In the genomic region with DNA sequence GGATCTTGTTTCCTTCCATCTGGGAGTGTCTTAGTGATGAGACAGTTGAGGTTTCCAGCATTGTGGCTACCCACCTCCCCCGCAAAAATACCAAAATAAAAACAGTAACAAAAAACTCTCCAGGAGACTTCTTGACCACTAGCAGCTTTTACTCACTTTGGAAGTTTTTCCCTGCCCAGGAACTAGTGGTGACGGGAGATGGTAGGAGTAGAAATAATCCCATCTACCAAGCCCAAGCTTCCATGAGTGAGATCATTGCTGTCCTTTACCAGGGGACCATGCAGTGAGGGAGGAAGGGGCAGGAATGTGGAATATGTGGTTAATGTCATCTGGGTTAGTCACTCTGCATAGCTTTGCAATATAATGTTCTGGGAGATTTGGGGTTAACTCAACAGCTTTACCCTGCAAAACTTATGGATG, we compare ENCODE assay signal across 1 cellular context.
TF ChIP-seq lines count a peak whose summit lies in the region.

No MANE protein-coding gene starts in this region.

TF ChIP-seq in WTC11, 78 proteins besides CTCF, POLR2A, EP300 and RAD21 (continued from another document):
- TF ChIP-seq, protein P1, sequence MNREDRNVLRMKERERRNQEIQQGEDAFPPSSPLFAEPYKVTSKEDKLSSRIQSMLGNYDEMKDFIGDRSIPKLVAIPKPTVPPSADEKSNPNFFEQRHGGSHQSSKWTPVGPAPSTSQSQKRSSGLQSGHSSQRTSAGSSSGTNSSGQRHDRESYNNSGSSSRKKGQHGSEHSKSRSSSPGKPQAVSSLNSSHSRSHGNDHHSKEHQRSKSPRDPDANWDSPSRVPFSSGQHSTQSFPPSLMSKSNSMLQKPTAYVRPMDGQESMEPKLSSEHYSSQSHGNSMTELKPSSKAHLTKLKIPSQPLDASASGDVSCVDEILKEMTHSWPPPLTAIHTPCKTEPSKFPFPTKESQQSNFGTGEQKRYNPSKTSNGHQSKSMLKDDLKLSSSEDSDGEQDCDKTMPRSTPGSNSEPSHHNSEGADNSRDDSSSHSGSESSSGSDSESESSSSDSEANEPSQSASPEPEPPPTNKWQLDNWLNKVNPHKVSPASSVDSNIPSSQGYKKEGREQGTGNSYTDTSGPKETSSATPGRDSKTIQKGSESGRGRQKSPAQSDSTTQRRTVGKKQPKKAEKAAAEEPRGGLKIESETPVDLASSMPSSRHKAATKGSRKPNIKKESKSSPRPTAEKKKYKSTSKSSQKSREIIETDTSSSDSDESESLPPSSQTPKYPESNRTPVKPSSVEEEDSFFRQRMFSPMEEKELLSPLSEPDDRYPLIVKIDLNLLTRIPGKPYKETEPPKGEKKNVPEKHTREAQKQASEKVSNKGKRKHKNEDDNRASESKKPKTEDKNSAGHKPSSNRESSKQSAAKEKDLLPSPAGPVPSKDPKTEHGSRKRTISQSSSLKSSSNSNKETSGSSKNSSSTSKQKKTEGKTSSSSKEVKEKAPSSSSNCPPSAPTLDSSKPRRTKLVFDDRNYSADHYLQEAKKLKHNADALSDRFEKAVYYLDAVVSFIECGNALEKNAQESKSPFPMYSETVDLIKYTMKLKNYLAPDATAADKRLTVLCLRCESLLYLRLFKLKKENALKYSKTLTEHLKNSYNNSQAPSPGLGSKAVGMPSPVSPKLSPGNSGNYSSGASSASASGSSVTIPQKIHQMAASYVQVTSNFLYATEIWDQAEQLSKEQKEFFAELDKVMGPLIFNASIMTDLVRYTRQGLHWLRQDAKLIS (CRISPR knock-in tag; IDR thresholded peaks at IDR 0.05; ENCODE audit: borderline replicate concordance) = no peak
- no peak for TF ChIP-seq MXD4 (CRISPR knock-in tag; IDR thresholded peaks at IDR 0.05; ENCODE audit: borderline replicate concordance)
- TF ChIP-seq, protein P2, sequence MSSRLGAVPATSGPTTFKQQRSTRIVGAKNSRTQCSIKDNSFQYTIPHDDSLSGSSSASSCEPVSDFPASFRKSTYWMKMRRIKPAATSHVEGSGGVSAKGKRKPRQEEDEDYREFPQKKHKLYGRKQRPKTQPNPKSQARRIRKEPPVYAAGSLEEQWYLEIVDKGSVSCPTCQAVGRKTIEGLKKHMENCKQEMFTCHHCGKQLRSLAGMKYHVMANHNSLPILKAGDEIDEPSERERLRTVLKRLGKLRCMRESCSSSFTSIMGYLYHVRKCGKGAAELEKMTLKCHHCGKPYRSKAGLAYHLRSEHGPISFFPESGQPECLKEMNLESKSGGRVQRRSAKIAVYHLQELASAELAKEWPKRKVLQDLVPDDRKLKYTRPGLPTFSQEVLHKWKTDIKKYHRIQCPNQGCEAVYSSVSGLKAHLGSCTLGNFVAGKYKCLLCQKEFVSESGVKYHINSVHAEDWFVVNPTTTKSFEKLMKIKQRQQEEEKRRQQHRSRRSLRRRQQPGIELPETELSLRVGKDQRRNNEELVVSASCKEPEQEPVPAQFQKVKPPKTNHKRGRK (CRISPR knock-in tag; IDR thresholded peaks at IDR 0.05; ENCODE audit: borderline replicate concordance) = no peak
- no peak for TF ChIP-seq NR1H2 (CRISPR knock-in tag; IDR thresholded peaks at IDR 0.05)
- TF ChIP-seq, protein P3, sequence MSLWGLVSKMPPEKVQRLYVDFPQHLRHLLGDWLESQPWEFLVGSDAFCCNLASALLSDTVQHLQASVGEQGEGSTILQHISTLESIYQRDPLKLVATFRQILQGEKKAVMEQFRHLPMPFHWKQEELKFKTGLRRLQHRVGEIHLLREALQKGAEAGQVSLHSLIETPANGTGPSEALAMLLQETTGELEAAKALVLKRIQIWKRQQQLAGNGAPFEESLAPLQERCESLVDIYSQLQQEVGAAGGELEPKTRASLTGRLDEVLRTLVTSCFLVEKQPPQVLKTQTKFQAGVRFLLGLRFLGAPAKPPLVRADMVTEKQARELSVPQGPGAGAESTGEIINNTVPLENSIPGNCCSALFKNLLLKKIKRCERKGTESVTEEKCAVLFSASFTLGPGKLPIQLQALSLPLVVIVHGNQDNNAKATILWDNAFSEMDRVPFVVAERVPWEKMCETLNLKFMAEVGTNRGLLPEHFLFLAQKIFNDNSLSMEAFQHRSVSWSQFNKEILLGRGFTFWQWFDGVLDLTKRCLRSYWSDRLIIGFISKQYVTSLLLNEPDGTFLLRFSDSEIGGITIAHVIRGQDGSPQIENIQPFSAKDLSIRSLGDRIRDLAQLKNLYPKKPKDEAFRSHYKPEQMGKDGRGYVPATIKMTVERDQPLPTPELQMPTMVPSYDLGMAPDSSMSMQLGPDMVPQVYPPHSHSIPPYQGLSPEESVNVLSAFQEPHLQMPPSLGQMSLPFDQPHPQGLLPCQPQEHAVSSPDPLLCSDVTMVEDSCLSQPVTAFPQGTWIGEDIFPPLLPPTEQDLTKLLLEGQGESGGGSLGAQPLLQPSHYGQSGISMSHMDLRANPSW (CRISPR knock-in tag; conservative IDR thresholded peaks at IDR 0.05; ENCODE audit: low read depth) = no peak
- no peak for TF ChIP-seq EMX1 (CRISPR knock-in tag; IDR thresholded peaks at IDR 0.05)
